1 cellular context compared by ENCODE assay signal in the genomic region with DNA sequence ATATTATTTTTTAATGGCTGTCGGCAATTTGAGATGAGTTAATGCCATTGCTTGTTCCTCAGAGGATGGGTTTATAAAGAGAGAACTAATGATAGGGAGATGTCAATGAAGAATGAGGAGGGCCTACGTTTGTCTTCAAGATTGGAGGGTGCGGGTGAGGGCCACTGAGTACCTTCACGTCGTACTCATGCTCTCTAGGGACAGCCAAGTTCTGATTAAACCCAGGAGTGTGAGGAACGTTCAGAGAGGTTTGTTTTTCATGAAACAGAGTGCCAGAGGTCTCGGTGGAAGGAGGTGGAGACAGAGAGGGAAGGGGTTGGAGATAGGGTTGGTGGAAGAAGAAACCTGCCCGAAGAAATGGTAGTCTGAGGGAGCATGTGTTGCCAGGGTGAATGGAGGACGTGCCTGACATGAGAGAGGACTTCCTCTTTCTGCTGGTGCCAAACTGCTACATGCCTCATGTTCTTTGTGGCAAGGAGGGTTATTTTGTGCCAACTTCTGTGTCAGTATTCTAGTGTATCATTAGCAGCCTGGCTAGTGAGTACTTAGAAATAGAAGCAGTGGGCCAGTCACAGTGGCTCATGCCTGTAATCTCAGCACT.
TF ChIP-seq lines count a peak whose summit lies in the region.

No MANE protein-coding gene starts in this region.

TF ChIP-seq in GM12878, 131 proteins besides CTCF, POLR2A, EP300 and RAD21 (continues in another document):
- TF ChIP-seq FOXM1 (IDR thresholded peaks at IDR 0.05; ENCODE audit: low read depth, low read length) = no peak
- TF ChIP-seq, protein P1, sequence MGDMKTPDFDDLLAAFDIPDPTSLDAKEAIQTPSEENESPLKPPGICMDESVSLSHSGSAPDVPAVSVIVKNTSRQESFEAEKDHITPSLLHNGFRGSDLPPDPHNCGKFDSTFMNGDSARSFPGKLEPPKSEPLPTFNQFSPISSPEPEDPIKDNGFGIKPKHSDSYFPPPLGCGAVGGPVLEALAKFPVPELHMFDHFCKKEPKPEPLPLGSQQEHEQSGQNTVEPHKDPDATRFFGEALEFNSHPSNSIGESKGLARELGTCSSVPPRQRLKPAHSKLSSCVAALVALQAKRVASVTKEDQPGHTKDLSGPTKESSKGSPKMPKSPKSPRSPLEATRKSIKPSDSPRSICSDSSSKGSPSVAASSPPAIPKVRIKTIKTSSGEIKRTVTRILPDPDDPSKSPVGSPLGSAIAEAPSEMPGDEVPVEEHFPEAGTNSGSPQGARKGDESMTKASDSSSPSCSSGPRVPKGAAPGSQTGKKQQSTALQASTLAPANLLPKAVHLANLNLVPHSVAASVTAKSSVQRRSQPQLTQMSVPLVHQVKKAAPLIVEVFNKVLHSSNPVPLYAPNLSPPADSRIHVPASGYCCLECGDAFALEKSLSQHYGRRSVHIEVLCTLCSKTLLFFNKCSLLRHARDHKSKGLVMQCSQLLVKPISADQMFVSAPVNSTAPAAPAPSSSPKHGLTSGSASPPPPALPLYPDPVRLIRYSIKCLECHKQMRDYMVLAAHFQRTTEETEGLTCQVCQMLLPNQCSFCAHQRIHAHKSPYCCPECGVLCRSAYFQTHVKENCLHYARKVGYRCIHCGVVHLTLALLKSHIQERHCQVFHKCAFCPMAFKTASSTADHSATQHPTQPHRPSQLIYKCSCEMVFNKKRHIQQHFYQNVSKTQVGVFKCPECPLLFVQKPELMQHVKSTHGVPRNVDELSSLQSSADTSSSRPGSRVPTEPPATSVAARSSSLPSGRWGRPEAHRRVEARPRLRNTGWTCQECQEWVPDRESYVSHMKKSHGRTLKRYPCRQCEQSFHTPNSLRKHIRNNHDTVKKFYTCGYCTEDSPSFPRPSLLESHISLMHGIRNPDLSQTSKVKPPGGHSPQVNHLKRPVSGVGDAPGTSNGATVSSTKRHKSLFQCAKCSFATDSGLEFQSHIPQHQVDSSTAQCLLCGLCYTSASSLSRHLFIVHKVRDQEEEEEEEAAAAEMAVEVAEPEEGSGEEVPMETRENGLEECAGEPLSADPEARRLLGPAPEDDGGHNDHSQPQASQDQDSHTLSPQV (IDR thresholded peaks at IDR 0.05) = 0 out of 2 replicates have a peak, but pooled peaks have one; percentile 45
- TF ChIP-seq, protein P2, sequence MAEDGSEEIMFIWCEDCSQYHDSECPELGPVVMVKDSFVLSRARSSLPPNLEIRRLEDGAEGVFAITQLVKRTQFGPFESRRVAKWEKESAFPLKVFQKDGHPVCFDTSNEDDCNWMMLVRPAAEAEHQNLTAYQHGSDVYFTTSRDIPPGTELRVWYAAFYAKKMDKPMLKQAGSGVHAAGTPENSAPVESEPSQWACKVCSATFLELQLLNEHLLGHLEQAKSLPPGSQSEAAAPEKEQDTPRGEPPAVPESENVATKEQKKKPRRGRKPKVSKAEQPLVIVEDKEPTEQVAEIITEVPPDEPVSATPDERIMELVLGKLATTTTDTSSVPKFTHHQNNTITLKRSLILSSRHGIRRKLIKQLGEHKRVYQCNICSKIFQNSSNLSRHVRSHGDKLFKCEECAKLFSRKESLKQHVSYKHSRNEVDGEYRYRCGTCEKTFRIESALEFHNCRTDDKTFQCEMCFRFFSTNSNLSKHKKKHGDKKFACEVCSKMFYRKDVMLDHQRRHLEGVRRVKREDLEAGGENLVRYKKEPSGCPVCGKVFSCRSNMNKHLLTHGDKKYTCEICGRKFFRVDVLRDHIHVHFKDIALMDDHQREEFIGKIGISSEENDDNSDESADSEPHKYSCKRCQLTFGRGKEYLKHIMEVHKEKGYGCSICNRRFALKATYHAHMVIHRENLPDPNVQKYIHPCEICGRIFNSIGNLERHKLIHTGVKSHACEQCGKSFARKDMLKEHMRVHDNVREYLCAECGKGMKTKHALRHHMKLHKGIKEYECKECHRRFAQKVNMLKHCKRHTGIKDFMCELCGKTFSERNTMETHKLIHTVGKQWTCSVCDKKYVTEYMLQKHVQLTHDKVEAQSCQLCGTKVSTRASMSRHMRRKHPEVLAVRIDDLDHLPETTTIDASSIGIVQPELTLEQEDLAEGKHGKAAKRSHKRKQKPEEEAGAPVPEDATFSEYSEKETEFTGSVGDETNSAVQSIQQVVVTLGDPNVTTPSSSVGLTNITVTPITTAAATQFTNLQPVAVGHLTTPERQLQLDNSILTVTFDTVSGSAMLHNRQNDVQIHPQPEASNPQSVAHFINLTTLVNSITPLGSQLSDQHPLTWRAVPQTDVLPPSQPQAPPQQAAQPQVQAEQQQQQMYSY (CRISPR knock-in tag; IDR thresholded peaks at IDR 0.05) = no peak
- peak; percentile 81 for TF ChIP-seq HDGF (IDR thresholded peaks at IDR 0.05)
- TF ChIP-seq, protein P3, sequence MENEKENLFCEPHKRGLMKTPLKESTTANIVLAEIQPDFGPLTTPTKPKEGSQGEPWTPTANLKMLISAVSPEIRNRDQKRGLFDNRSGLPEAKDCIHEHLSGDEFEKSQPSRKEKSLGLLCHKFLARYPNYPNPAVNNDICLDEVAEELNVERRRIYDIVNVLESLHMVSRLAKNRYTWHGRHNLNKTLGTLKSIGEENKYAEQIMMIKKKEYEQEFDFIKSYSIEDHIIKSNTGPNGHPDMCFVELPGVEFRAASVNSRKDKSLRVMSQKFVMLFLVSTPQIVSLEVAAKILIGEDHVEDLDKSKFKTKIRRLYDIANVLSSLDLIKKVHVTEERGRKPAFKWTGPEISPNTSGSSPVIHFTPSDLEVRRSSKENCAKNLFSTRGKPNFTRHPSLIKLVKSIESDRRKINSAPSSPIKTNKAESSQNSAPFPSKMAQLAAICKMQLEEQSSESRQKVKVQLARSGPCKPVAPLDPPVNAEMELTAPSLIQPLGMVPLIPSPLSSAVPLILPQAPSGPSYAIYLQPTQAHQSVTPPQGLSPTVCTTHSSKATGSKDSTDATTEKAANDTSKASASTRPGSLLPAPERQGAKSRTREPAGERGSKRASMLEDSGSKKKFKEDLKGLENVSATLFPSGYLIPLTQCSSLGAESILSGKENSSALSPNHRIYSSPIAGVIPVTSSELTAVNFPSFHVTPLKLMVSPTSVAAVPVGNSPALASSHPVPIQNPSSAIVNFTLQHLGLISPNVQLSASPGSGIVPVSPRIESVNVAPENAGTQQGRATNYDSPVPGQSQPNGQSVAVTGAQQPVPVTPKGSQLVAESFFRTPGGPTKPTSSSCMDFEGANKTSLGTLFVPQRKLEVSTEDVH (IDR thresholded peaks at IDR 0.05; ENCODE audit: low read depth, partially characterized antibody) = no peak
- no peak for TF ChIP-seq ZNF217 (IDR thresholded peaks at IDR 0.05)
- TF ChIP-seq ZNF24 (IDR thresholded peaks at IDR 0.05) = 0 out of 2 replicates have a peak, but pooled peaks have one; percentile 16
- no peak for TF ChIP-seq CBX3 (IDR thresholded peaks at IDR 0.05; ENCODE audit: borderline replicate concordance, low read depth)
- TF ChIP-seq KLF5 (IDR thresholded peaks at IDR 0.05; ENCODE audit: partially characterized antibody) = no peak
- TF ChIP-seq NR2C2 (IDR thresholded peaks at IDR 0.05; ENCODE audit: borderline replicate concordance, control insufficient read depth, insufficient read length, low read depth) = no peak
- TF ChIP-seq, protein P4, sequence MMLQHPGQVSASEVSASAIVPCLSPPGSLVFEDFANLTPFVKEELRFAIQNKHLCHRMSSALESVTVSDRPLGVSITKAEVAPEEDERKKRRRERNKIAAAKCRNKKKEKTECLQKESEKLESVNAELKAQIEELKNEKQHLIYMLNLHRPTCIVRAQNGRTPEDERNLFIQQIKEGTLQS (IDR thresholded peaks at IDR 0.05; ENCODE audit: borderline replicate concordance, extremely low read depth, low read depth, low read length) = no peak
- TF ChIP-seq TAF1 (IDR thresholded peaks at IDR 0.05; ENCODE audit: borderline replicate concordance, low read depth, low read length) = no peak
- TF ChIP-seq ATF7 (IDR thresholded peaks at IDR 0.05; ENCODE audit: low read depth) = no peak
- TF ChIP-seq, protein P5, sequence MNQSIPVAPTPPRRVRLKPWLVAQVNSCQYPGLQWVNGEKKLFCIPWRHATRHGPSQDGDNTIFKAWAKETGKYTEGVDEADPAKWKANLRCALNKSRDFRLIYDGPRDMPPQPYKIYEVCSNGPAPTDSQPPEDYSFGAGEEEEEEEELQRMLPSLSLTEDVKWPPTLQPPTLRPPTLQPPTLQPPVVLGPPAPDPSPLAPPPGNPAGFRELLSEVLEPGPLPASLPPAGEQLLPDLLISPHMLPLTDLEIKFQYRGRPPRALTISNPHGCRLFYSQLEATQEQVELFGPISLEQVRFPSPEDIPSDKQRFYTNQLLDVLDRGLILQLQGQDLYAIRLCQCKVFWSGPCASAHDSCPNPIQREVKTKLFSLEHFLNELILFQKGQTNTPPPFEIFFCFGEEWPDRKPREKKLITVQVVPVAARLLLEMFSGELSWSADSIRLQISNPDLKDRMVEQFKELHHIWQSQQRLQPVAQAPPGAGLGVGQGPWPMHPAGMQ (IDR thresholded peaks at IDR 0.05; ENCODE audit: borderline replicate concordance) = no peak
- TF ChIP-seq RB1 (IDR thresholded peaks at IDR 0.05; ENCODE audit: borderline replicate concordance) = no peak
- TF ChIP-seq, protein P6, sequence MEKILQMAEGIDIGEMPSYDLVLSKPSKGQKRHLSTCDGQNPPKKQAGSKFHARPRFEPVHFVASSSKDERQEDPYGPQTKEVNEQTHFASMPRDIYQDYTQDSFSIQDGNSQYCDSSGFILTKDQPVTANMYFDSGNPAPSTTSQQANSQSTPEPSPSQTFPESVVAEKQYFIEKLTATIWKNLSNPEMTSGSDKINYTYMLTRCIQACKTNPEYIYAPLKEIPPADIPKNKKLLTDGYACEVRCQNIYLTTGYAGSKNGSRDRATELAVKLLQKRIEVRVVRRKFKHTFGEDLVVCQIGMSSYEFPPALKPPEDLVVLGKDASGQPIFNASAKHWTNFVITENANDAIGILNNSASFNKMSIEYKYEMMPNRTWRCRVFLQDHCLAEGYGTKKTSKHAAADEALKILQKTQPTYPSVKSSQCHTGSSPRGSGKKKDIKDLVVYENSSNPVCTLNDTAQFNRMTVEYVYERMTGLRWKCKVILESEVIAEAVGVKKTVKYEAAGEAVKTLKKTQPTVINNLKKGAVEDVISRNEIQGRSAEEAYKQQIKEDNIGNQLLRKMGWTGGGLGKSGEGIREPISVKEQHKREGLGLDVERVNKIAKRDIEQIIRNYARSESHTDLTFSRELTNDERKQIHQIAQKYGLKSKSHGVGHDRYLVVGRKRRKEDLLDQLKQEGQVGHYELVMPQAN (conservative IDR thresholded peaks at IDR 0.05) = no peak
- TF ChIP-seq, protein P7, sequence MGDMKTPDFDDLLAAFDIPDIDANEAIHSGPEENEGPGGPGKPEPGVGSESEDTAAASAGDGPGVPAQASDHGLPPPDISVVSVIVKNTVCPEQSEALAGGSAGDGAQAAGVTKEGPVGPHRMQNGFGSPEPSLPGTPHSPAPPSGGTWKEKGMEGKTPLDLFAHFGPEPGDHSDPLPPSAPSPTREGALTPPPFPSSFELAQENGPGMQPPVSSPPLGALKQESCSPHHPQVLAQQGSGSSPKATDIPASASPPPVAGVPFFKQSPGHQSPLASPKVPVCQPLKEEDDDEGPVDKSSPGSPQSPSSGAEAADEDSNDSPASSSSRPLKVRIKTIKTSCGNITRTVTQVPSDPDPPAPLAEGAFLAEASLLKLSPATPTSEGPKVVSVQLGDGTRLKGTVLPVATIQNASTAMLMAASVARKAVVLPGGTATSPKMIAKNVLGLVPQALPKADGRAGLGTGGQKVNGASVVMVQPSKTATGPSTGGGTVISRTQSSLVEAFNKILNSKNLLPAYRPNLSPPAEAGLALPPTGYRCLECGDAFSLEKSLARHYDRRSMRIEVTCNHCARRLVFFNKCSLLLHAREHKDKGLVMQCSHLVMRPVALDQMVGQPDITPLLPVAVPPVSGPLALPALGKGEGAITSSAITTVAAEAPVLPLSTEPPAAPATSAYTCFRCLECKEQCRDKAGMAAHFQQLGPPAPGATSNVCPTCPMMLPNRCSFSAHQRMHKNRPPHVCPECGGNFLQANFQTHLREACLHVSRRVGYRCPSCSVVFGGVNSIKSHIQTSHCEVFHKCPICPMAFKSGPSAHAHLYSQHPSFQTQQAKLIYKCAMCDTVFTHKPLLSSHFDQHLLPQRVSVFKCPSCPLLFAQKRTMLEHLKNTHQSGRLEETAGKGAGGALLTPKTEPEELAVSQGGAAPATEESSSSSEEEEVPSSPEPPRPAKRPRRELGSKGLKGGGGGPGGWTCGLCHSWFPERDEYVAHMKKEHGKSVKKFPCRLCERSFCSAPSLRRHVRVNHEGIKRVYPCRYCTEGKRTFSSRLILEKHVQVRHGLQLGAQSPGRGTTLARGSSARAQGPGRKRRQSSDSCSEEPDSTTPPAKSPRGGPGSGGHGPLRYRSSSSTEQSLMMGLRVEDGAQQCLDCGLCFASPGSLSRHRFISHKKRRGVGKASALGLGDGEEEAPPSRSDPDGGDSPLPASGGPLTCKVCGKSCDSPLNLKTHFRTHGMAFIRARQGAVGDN (IDR thresholded peaks at IDR 0.05) = peak; percentile 95
- no peak for TF ChIP-seq NR2F1 (conservative IDR thresholded peaks at IDR 0.05)
- no peak for TF ChIP-seq ETV6 (conservative IDR thresholded peaks at IDR 0.05 in 1 of 2, IDR thresholded peaks at IDR 0.05 in 1 of 2; ENCODE audit: borderline replicate concordance in 1 of 2, low read depth in 1 of 2)
- TF ChIP-seq, protein P8, sequence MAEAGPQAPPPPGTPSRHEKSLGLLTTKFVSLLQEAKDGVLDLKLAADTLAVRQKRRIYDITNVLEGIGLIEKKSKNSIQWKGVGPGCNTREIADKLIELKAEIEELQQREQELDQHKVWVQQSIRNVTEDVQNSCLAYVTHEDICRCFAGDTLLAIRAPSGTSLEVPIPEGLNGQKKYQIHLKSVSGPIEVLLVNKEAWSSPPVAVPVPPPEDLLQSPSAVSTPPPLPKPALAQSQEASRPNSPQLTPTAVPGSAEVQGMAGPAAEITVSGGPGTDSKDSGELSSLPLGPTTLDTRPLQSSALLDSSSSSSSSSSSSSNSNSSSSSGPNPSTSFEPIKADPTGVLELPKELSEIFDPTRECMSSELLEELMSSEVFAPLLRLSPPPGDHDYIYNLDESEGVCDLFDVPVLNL (IDR thresholded peaks at IDR 0.05; ENCODE audit: low read depth, low read length) = no peak
- no peak for TF ChIP-seq CHD1 (IDR thresholded peaks at IDR 0.05; ENCODE audit: low read depth, low read length)
- TF ChIP-seq, protein P9, sequence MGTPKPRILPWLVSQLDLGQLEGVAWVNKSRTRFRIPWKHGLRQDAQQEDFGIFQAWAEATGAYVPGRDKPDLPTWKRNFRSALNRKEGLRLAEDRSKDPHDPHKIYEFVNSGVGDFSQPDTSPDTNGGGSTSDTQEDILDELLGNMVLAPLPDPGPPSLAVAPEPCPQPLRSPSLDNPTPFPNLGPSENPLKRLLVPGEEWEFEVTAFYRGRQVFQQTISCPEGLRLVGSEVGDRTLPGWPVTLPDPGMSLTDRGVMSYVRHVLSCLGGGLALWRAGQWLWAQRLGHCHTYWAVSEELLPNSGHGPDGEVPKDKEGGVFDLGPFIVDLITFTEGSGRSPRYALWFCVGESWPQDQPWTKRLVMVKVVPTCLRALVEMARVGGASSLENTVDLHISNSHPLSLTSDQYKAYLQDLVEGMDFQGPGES (IDR thresholded peaks at IDR 0.05) = no peak
- no peak for TF ChIP-seq TCF12 (IDR thresholded peaks at IDR 0.05; ENCODE audit: low read depth, low read length)
